In genomic region chr19:18800079-18800478, GRCh38 we compare ENCODE assay signal across 36 cellular contexts. TPM values are rescaled to one million over a fixed set of nuclear protein-coding genes. Genes with fewer than 3 reads are reported as not detected.
"Had no signal": no experiment of that assay in that cellular context is flagged by ENCODE, and none has a peak within 500 bp of the region (broad histone marks: within the 10 kb centered on the region; RNA-seq: fewer than 3 reads in every experiment).

No MANE protein-coding gene starts in this region.

- H3K27me3 ChIP-seq: body of pancreas, breast epithelium had no signal

- DNase-seq: activated B cell treated with CpG ODN at 0.5 μM for 24 hours; activated CD4-positive, alpha-beta memory T cell treated with anti-CD3 and anti-CD28 coated beads for 36 hours; activated CD4-positive, alpha-beta T cell treated with anti-CD3 and anti-CD28 coated beads for 4 hours; activated CD4-positive, alpha-beta T cell treated with anti-CD3 and anti-CD28 coated beads, Interleukin-2, amount 10 ng/mL, durations not matched to agents 24 days and 14 days; activated CD4-positive, alpha-beta T cell treated with anti-CD3 and anti-CD28 coated beads, Interleukin-2, amount 50 U/mL, for 1 hour; activated CD4-positive, alpha-beta T cell treated with anti-CD3 and anti-CD28 coated beads, Interleukin-2, amount 50 U/mL, for 4 hours; activated CD4-positive, CD25-positive, alpha-beta regulatory T cell treated with anti-CD3 and anti-CD28 coated beads, Interleukin-2, amount 50 U/mL, for 72 hours; activated CD8-positive, alpha-beta memory T cell treated with anti-CD3 and anti-CD28 coated beads, Interleukin-2, amount 50 U/mL, for 4 hours; activated CD8-positive, alpha-beta T cell treated with anti-CD3 and anti-CD28 coated beads for 36 hours; activated effector memory CD4-positive, alpha-beta T cell treated with anti-CD3 and anti-CD28 coated beads, Interleukin-2, amount 50 U/mL, for 16 hours; activated gamma-delta T cell treated with Interleukin-2 at 50 U/mL for 16 hours; activated naive CD4-positive, alpha-beta T cell; activated naive CD4-positive, alpha-beta T cell treated with anti-CD3 and anti-CD28 coated beads for 36 hours; activated naive CD4-positive, alpha-beta T cell treated with anti-CD3 and anti-CD28 coated beads, Interleukin-2, amount 50 U/mL, for 16 hours; activated naive CD8-positive, alpha-beta T cell treated with anti-CD3 and anti-CD28 coated beads for 36 hours; activated T-cell treated with anti-CD3 and anti-CD28 coated beads for 4 hours; activated T-cell treated with anti-CD3 and anti-CD28 coated beads, Interleukin-2, amount 50 U/mL, for 1 hour; activated T-cell treated with anti-CD3 and anti-CD28 coated beads, Interleukin-2, amount 50 U/mL, for 4 hours; activated T-cell treated with anti-CD3 and anti-CD28 coated beads, Interleukin-2, amount 50 U/mL, for 72 hours; adrenal gland; amniotic stem cell; aorta; body of pancreas; brain microvascular endothelial cell; central memory CD4-positive, alpha-beta T cell; T-helper 2 cell; T-helper 9 cell had no signal

- H3K36me3 ChIP-seq: adrenal gland, brain microvascular endothelial cell, breast epithelium had no signal

- H3K27ac ChIP-seq: adrenal gland, body of pancreas, brain microvascular endothelial cell, breast epithelium, VCaP had no signal

- FAIRE-seq: astrocyte, TTC549 had no signal

- ATAC-seq: activated CD8-positive, alpha-beta T cell treated with anti-CD3 and anti-CD28 coated beads for 36 hours; activated naive CD4-positive, alpha-beta T cell treated with anti-CD3 and anti-CD28 coated beads, Interleukin-2, amount 50 U/mL, for 72 hours; activated T-cell treated with anti-CD3 and anti-CD28 coated beads, Interleukin-2, amount 50 U/mL, for 4 hours; activated T-cell treated with anti-CD3 and anti-CD28 coated beads, Interleukin-2, amount 50 U/mL, for 72 hours; activated T-helper 17 cell treated with anti-CD3 and anti-CD28 coated beads, Interleukin-2, amount 50 U/mL, for 72 hours; body of pancreas had no signal

- H3K9me3 ChIP-seq: adrenal gland, body of pancreas, breast epithelium had no signal

- H3K4me3 ChIP-seq: adrenal gland, body of pancreas, breast epithelium had no signal

- H3K4me1 ChIP-seq: adrenal gland, body of pancreas had no signal

RNA-seq across cellular contexts. Expression of gene COMP, which starts 9.0 kb away (rescaled TPM):
- total RNA-seq: activated CD4-positive, alpha-beta memory T cell treated with anti-CD3 and anti-CD28 coated beads for 36 hours; activated CD4-positive, alpha-beta T cell treated with anti-CD3 and anti-CD28 coated beads, Interleukin-2, amount 10 ng/mL, durations not matched to agents 24 days and 14 days; activated CD8-positive, alpha-beta memory T cell treated with anti-CD3 and anti-CD28 coated beads for 36 hours; activated CD8-positive, alpha-beta T cell treated with anti-CD3 and anti-CD28 coated beads for 36 hours; activated naive CD4-positive, alpha-beta T cell treated with anti-CD3 and anti-CD28 coated beads for 36 hours; activated naive CD4-positive, alpha-beta T cell treated with anti-CD3 and anti-CD28 coated beads, Interleukin-2, amount 50 U/mL, for 72 hours; activated naive CD8-positive, alpha-beta T cell treated with anti-CD3 and anti-CD28 coated beads for 36 hours; activated T-cell treated with anti-CD3 and anti-CD28 coated beads, Interleukin-2, amount 50 U/mL, for 4 hours; activated T-cell treated with anti-CD3 and anti-CD28 coated beads, Interleukin-2, amount 50 U/mL, for 72 hours; activated T-helper 1 cell treated with anti-CD3 and anti-CD28 coated beads, Interleukin-12 subunit alpha, Interleukin-12 subunit beta, Interleukin-2, Interleukin-4 antibody, amounts not matched to agents 30 ng/mL and 10 ng/mL and 1 ng/mL, durations not matched to agents 14 hours and 24 hours and 36 hours; activated T-helper 17 cell treated with anti-CD3 and anti-CD28 coated beads, Interleukin-2, amount 50 U/mL, for 72 hours; cerebellum had no signal
